13 cellular contexts compared by ENCODE assay signal in genomic region chr21:15222711-15223110, GRCh38.
A peak's percentile ranks its signal among the peaks of the same experiment; 100 is the strongest.
DNase-seq lines count a peak whose midpoint lies in the region; ATAC-seq and TF ChIP-seq lines count a peak whose summit lies in the region.
"Had no signal": no experiment of that assay in that cellular context is flagged by ENCODE, and none has a peak within 500 bp of the region (broad histone marks: within the 10 kb centered on the region; RNA-seq: fewer than 3 reads in every experiment).

No MANE protein-coding gene starts in this region.

- POLR2A ChIA-PET in MCF 10A (lab: Yijun Ruan, JAX): interaction anchor here (0.6 to 3.7 kb wide), 17 partner anchors 10 to 334 kb away, joined by 3 to 30 read pairs (median 5); partner anchors contain the start of gene NRIP1

- no peak overlapping the region for H3K9ac ChIP-seq in colonic mucosa (ENCODE audit: low read depth in 2 of 2, low read length in 2 of 2)

- TF ChIP-seq CTCF in MCF 10A (IDR thresholded peaks at IDR 0.05; ENCODE audit: unreplicated experiment) (no peak), breast epithelium (IDR thresholded peaks at IDR 0.05) (no peak), colonic mucosa (IDR thresholded peaks at IDR 0.05) (no peak)

- no peaks in the 10 kb centered on the region for H3K9me3 Mint-ChIP-seq in MCF 10A (ENCODE audit: unreplicated experiment)
- H3K9me3 Mint-ChIP-seq: activated naive CD8-positive, alpha-beta T cell treated with anti-CD3 and anti-CD28 coated beads for 36 hours had no signal

- H3K36me3 Mint-ChIP-seq in MCF 10A (ENCODE audit: insufficient read depth, unreplicated experiment): peaks cover 3% of the 10 kb centered on the region
- H3K36me3 Mint-ChIP-seq: activated naive CD8-positive, alpha-beta T cell treated with anti-CD3 and anti-CD28 coated beads for 36 hours had no signal

- H3K4me3 ChIP-seq in breast epithelium (no peak overlapping the region), colonic mucosa (no peak overlapping the region)
- H3K4me3 ChIP-seq: HAP-1, psoas muscle, vagina had no signal

- BruUV-seq in MCF 10A (replicated peaks; lab: Mats Ljungman, UMichigan): no TSS peak

- no peak for TF ChIP-seq POLR2A in breast epithelium (IDR thresholded peaks at IDR 0.05)

- CTCF ChIA-PET in MCF 10A (lab: Yijun Ruan, JAX): interaction anchor here (0.5 to 4.0 kb wide), 9 partner anchors 20 to 1359 kb away, joined by 3 to 17 read pairs (median 3); partner anchors contain the start of gene NRIP1

- peak; percentile 44 for DNase-seq in MCF 10A (ENCODE audit: unreplicated experiment)
- no peak for DNase-seq in breast epithelium (ENCODE audit: low spot score in 2 of 2)
- peak; percentile 60 for DNase-seq in RPMI7951 (ENCODE audit: low read depth)
- peak; percentile 14 for DNase-seq in fibroblast of the conjunctiva (ENCODE audit: low read depth)
- peak; percentile 67 for DNase-seq in stromal cell of bone marrow (ENCODE audit: low read depth)
- DNase-seq in T-helper 2 cell: no peak
- no peak for DNase-seq in colonic mucosa
- DNase-seq: activated naive CD8-positive, alpha-beta T cell treated with anti-CD3 and anti-CD28 coated beads for 36 hours; NCI-H1048 had no signal

- no peak overlapping the region for H3K27ac ChIP-seq in breast epithelium
- no peak overlapping the region for H3K27ac ChIP-seq in colonic mucosa
- H3K27ac ChIP-seq: vagina had no signal

- H3K9me3 ChIP-seq in breast epithelium: no peaks in the 10 kb centered on the region
- no peaks in the 10 kb centered on the region for H3K9me3 ChIP-seq in colonic mucosa
- H3K9me3 ChIP-seq: HAP-1, psoas muscle, vagina had no signal

- peaks cover 34% of the 10 kb centered on the region for H3K4me1 Mint-ChIP-seq in MCF 10A (ENCODE audit: insufficient read depth, unreplicated experiment)
- H3K4me1 Mint-ChIP-seq: activated naive CD8-positive, alpha-beta T cell treated with anti-CD3 and anti-CD28 coated beads for 36 hours had no signal

- no peak for ATAC-seq in GM19395 (IDR thresholded peaks at IDR 0.05; ENCODE audit: unreplicated experiment)

- intact Hi-C loops in MCF 10A (cut with micrococcal nuclease): loop anchor here (5.0 kb wide), 2 partner anchors 70 to 200 kb away; no protein-coding TSS in a partner anchor
- intact Hi-C loops in breast epithelium (cut with DNase I; ENCODE audit: low total_unique reads): no loop called here
- intact Hi-C loops in colonic mucosa (cut with DNase I): no loop called here

- H3K4me3 Mint-ChIP-seq in MCF 10A (ENCODE audit: unreplicated experiment): no peak overlapping the region
- H3K4me3 Mint-ChIP-seq: activated naive CD8-positive, alpha-beta T cell treated with anti-CD3 and anti-CD28 coated beads for 36 hours had no signal

- H3K36me3 ChIP-seq in breast epithelium (no peaks in the 10 kb centered on the region), colonic mucosa (no peaks in the 10 kb centered on the region)
- H3K36me3 ChIP-seq: HAP-1, vagina had no signal

- H3K4me1 ChIP-seq in breast epithelium: no peaks in the 10 kb centered on the region
- no peaks in the 10 kb centered on the region for H3K4me1 ChIP-seq in colonic mucosa
- H3K4me1 ChIP-seq: HAP-1 had no signal

- no peaks in the 10 kb centered on the region for H3K27me3 Mint-ChIP-seq in MCF 10A (ENCODE audit: insufficient read depth, unreplicated experiment)

- H3K27me3 ChIP-seq in breast epithelium (no peaks in the 10 kb centered on the region), colonic mucosa (no peaks in the 10 kb centered on the region)
- H3K27me3 ChIP-seq: vagina had no signal

- H3K27ac Mint-ChIP-seq in MCF 10A (ENCODE audit: low read depth, unreplicated experiment): no peak overlapping the region
- H3K27ac Mint-ChIP-seq: activated naive CD8-positive, alpha-beta T cell treated with anti-CD3 and anti-CD28 coated beads for 36 hours had no signal

Comparison
In these comparisons a context has a peak if more than half of its experiments do, and no peak if none do; other contexts are left out.
1. DNase-seq: peak in MCF 10A (single experiment), RPMI7951 (single experiment), fibroblast of the conjunctiva (single experiment) and stromal cell of bone marrow (single experiment); none in breast epithelium (0 of 2), T-helper 2 cell (0 of 5) and colonic mucosa (single experiment).